In genomic region chr11:104609766-104610165, GRCh38 we compare ENCODE assay signal across 14 cellular contexts.
DNase-seq lines count a peak whose midpoint lies in the region; ATAC-seq, FAIRE-seq and TF ChIP-seq lines count a peak whose summit lies in the region.
"Had no signal": no experiment of that assay in that cellular context is flagged by ENCODE, and none has a peak within 500 bp of the region (broad histone marks: within the 10 kb centered on the region; RNA-seq: fewer than 3 reads in every experiment).

No MANE protein-coding gene starts in this region.

- H3K9ac ChIP-seq in DND-41 (ENCODE audit: low read depth, low read length) (no peak overlapping the region), H1 (replicated peaks in 1 of 4; ENCODE audit: extremely low read depth in 1 of 4, low read depth in 3 of 4, low read length in 3 of 4) (no peak overlapping the region)

- H4K20me1 ChIP-seq in DND-41 (ENCODE audit: insufficient read depth, low read length) (no peaks in the 10 kb centered on the region), H1 (replicated peaks in 1 of 2; ENCODE audit: control insufficient read depth in 1 of 2, insufficient read depth in 2 of 2, low read length in 2 of 2) (no peaks in the 10 kb centered on the region), osteoblast (ENCODE audit: insufficient read depth, low read length) (no peaks in the 10 kb centered on the region)

- no peak for TF ChIP-seq EP300 in H1 (IDR thresholded peaks at IDR 0.05; ENCODE audit: borderline replicate concordance in 1 of 2, low read depth in 2 of 2, low read length in 2 of 2)

- H3K36me3 ChIP-seq in DND-41 (ENCODE audit: insufficient read depth, low read length), result no peaks in the 10 kb centered on the region
- no peaks in the 10 kb centered on the region for H3K36me3 ChIP-seq in H1 (ENCODE audit: control insufficient read depth in 2 of 4, insufficient read depth in 4 of 4, low read length in 3 of 4)
- no peaks in the 10 kb centered on the region for H3K36me3 ChIP-seq in osteoblast (ENCODE audit: insufficient read depth, low read length)
- H3K36me3 ChIP-seq: HAP-1 had no signal

- no peak overlapping the region for H2BK15ac ChIP-seq in H1 (ENCODE audit: low read length)

- DNase-seq in DND-41, result no peak
- DNase-seq in NCI-H446 (lab: John Stamatoyannopoulos, UW), result peak; percentile 57 to 70
- DNase-seq in H1 (ENCODE audit: low read depth in 1 of 2, low spot score in 2 of 2), result no peak
- DNase-seq in osteoblast (ENCODE audit: insufficient read length, low spot score, missing footprints), result no peak
- no peak for DNase-seq in NCI-H524 (lab: John Stamatoyannopoulos, UW)
- DNase-seq in NCI-H1930 (lab: John Stamatoyannopoulos, UW), result no peak
- DNase-seq: activated CD4-positive, CD25-positive, alpha-beta regulatory T cell treated with anti-CD3 and anti-CD28 coated beads, Interleukin-2, amount 50 U/mL, for 72 hours; glutamatergic neuron; left colon; Right ventricle myocardium superior had no signal

- ATAC-seq in DND-41 (ENCODE audit: insufficient read depth, low read depth) (no peak), HG03095 (IDR thresholded peaks at IDR 0.05; ENCODE audit: unreplicated experiment) (no peak)

- H4K8ac ChIP-seq in H1 (ENCODE audit: extremely low read depth, insufficient read depth, low read length), result no peak overlapping the region

- no peak overlapping the region for H3K23ac ChIP-seq in H1 (ENCODE audit: insufficient read length)

- no peak overlapping the region for H3K56ac ChIP-seq in H1 (replicated peaks; ENCODE audit: insufficient read length, low read depth, low read length)

- H2BK20ac ChIP-seq in H1 (ENCODE audit: low read length), result no peak overlapping the region

- no peak overlapping the region for H3K18ac ChIP-seq in H1 (ENCODE audit: extremely low read depth, low read length)

- TF ChIP-seq CTCF in DND-41 (IDR thresholded peaks at IDR 0.05; ENCODE audit: borderline replicate concordance, extremely low read depth, low read length, poor library complexity, severe bottlenecking) (no peak), H1 (IDR thresholded peaks at IDR 0.05; ENCODE audit: control extremely low read depth in 1 of 3, insufficient read depth in 1 of 3, low read depth in 1 of 3, low read length in 3 of 3) (no peak), osteoblast (IDR thresholded peaks at IDR 0.05; ENCODE audit: extremely low read depth, low read depth, low read length) (no peak)

- CTCF ChIA-PET in H1 (lab: Charles Lee; ENCODE audit: partially characterized antibody), result interaction anchor here (0.6 to 1.9 kb wide), 13 partner anchors 8 to 1619 kb away, joined by 3 to 6 read pairs (median 3); no protein-coding TSS in a partner anchor

- H2AFZ ChIP-seq in DND-41 (ENCODE audit: low read depth, low read length), result peak overlapping the region; percentile 50; the same call in 1 of the 2 replicates
- H2AFZ ChIP-seq in H1 (ENCODE audit: low read length), result 0 out of 2 replicates have a peak overlapping the region, but pooled peaks have one; percentile 45
- peak overlapping the region; percentile 30 for H2AFZ ChIP-seq in osteoblast (ENCODE audit: low read length)

- no peak for TF ChIP-seq RAD21 in H1 (IDR thresholded peaks at IDR 0.05 in 1 of 2, conservative IDR thresholded peaks at IDR 0.05 in 1 of 2; ENCODE audit: low read depth in 2 of 2, low read length in 2 of 2)

- no peak overlapping the region for H3K14ac ChIP-seq in H1 (ENCODE audit: insufficient read length)

- 81% methylated on average over 1 of the region's 1 CpG; no CpG with 5 or more reads in 1 of the 2 experiments for WGBS in H1 (ENCODE audit: extremely low coverage in 1 of 2, insufficient coverage in 1 of 2, insufficient read length in 1 of 2, insufficient replicate concordance in 2 of 2, low coverage in 1 of 2, low lambda C conversion rate in 2 of 2, missing lambda C conversion rate in 1 of 2), 2 experiments

- no peak overlapping the region for H4K5ac ChIP-seq in H1 (ENCODE audit: insufficient read length, low read depth, low read length)

- no peak overlapping the region for H2BK5ac ChIP-seq in H1 (ENCODE audit: low read depth, low read length)

- FAIRE-seq in H1 (lab: Jason Lieb, UNC), result no peak
- FAIRE-seq: colon, G401.6 had no signal

- no peak overlapping the region for H3K4ac ChIP-seq in H1 (replicated peaks; ENCODE audit: insufficient read length, low read depth, low read length)

- H3K4me3 ChIP-seq in DND-41 (ENCODE audit: low read depth in 1 of 2, low read length in 2 of 2) (no peak overlapping the region), H1 (ENCODE audit: extremely low read depth in 1 of 4, insufficient read depth in 2 of 4, low read depth in 3 of 4, low read length in 4 of 4) (no peak overlapping the region), osteoblast (ENCODE audit: insufficient read depth, low read length) (no peak overlapping the region)
- H3K4me3 ChIP-seq: HAP-1 had no signal

- no peak overlapping the region for H3K4me2 ChIP-seq in DND-41 (ENCODE audit: insufficient read depth, low read length)
- H3K4me2 ChIP-seq in H1 (ENCODE audit: insufficient read depth in 1 of 2, low read depth in 2 of 2, low read length in 2 of 2), result no peak overlapping the region
- no peak overlapping the region for H3K4me2 ChIP-seq in osteoblast (ENCODE audit: insufficient read depth, low read length)

- H2AK5ac ChIP-seq in H1 (ENCODE audit: low read depth, low read length), result no peak overlapping the region

- no peak overlapping the region for H2BK120ac ChIP-seq in H1 (replicated peaks; ENCODE audit: low read depth, low read length)

- TF ChIP-seq POLR2A in H1 (IDR thresholded peaks at IDR 0.05; ENCODE audit: control extremely low read depth in 1 of 2, low read depth in 2 of 2, low read length in 2 of 2), result no peak

- H3K27me3 ChIP-seq in DND-41 (ENCODE audit: insufficient read depth, low read length, poor library complexity) (no peaks in the 10 kb centered on the region), H1 (replicated peaks in 1 of 4; ENCODE audit: control insufficient read depth in 3 of 4, extremely low read depth in 1 of 4, insufficient read depth in 3 of 4, low read length in 3 of 4) (no peaks in the 10 kb centered on the region), osteoblast (ENCODE audit: insufficient read depth, low read length) (no peaks in the 10 kb centered on the region)

- POLR2A ChIA-PET in H1 (lab: Charles Lee; ENCODE audit: partially characterized antibody), result no interaction called here

- H3K4me1 ChIP-seq in DND-41 (ENCODE audit: insufficient read depth, low read length), result peaks cover 11% of the 10 kb centered on the region
- H3K4me1 ChIP-seq in H1 (replicated peaks in 1 of 4; ENCODE audit: control insufficient read depth in 3 of 4, insufficient read depth in 4 of 4, low read length in 3 of 4), result no peaks in the 10 kb centered on the region
- H3K4me1 ChIP-seq in osteoblast (ENCODE audit: insufficient read depth, low read length), result no peaks in the 10 kb centered on the region
- H3K4me1 ChIP-seq: HAP-1 had no signal

- H3K27ac ChIP-seq in DND-41 (ENCODE audit: low read length), result peak overlapping the region; percentile 65
- no peak overlapping the region for H3K27ac ChIP-seq in H1 (ENCODE audit: low read depth, low read length)
- H3K27ac ChIP-seq in osteoblast (ENCODE audit: low read depth, low read length), result no peak overlapping the region

- no peaks in the 10 kb centered on the region for H3K23me2 ChIP-seq in H1 (ENCODE audit: low read depth, low read length)

- no peaks in the 10 kb centered on the region for H3K9me3 ChIP-seq in DND-41 (ENCODE audit: insufficient read depth, low read length, severe bottlenecking)
- H3K9me3 ChIP-seq in H1 (ENCODE audit: insufficient read depth in 2 of 2, low read depth in 1 of 2, low read length in 1 of 2), result no peaks in the 10 kb centered on the region
- no peaks in the 10 kb centered on the region for H3K9me3 ChIP-seq in osteoblast (ENCODE audit: low read depth, low read length)
- H3K9me3 ChIP-seq: HAP-1 had no signal

- no peak overlapping the region for H4K91ac ChIP-seq in H1 (replicated peaks; ENCODE audit: insufficient read length, low read length)

- no peak overlapping the region for H2BK12ac ChIP-seq in H1 (ENCODE audit: low read depth, low read length)

- no peaks in the 10 kb centered on the region for H3K79me1 ChIP-seq in H1 (ENCODE audit: low read depth, low read length)

- H3K79me2 ChIP-seq in DND-41 (ENCODE audit: insufficient read depth, low read length) (no peaks in the 10 kb centered on the region), H1 (ENCODE audit: control insufficient read depth in 1 of 2, insufficient read depth in 2 of 2, low read length in 2 of 2) (no peaks in the 10 kb centered on the region), osteoblast (ENCODE audit: insufficient read depth, low read length) (no peaks in the 10 kb centered on the region)

TF ChIP-seq in H1, 55 proteins besides CTCF, POLR2A, EP300 and RAD21 (continues in another document):
- TF ChIP-seq, protein P1, sequence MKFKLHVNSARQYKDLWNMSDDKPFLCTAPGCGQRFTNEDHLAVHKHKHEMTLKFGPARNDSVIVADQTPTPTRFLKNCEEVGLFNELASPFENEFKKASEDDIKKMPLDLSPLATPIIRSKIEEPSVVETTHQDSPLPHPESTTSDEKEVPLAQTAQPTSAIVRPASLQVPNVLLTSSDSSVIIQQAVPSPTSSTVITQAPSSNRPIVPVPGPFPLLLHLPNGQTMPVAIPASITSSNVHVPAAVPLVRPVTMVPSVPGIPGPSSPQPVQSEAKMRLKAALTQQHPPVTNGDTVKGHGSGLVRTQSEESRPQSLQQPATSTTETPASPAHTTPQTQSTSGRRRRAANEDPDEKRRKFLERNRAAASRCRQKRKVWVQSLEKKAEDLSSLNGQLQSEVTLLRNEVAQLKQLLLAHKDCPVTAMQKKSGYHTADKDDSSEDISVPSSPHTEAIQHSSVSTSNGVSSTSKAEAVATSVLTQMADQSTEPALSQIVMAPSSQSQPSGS (IDR thresholded peaks at IDR 0.05; ENCODE audit: low read length), result no peak
- TF ChIP-seq USF2 (IDR thresholded peaks at IDR 0.05; ENCODE audit: low read length) (no peak), KDM4A (IDR thresholded peaks at IDR 0.05; ENCODE audit: low read depth, low read length, severe bottlenecking) (no peak), TEAD4 (IDR thresholded peaks at IDR 0.05; ENCODE audit: low read depth, low read length) (no peak), TCF12 (IDR thresholded peaks at IDR 0.05; ENCODE audit: low read depth, low read length) (no peak), BACH1 (IDR thresholded peaks at IDR 0.05; ENCODE audit: low read length) (no peak), TBP (IDR thresholded peaks at IDR 0.05; ENCODE audit: low read depth, low read length) (no peak), GABPA (IDR thresholded peaks at IDR 0.05; ENCODE audit: borderline replicate concordance, insufficient read depth, low read length) (no peak), FOSL1 (IDR thresholded peaks at IDR 0.05; ENCODE audit: insufficient read depth, low read depth, low read length) (no peak), ASH2L (IDR thresholded peaks at IDR 0.05; ENCODE audit: low read length) (no peak)

Comparison
In these comparisons a context has a peak if more than half of its experiments do, and no peak if none do; other contexts are left out.
1. DNase-seq: peak in NCI-H446 (2 of 2); none in DND-41 (single experiment), H1 (0 of 2), osteoblast (single experiment), NCI-H524 (0 of 2) and NCI-H1930 (0 of 2).
2. Peak in every context shown above with its lines, with median percentiles within 50 percentile points of each other: H2AFZ ChIP-seq.